In genomic region chr6:113689620-113690019, GRCh38 we compare ENCODE assay signal across 8 cellular contexts.
DNase-seq lines count a peak whose midpoint lies in the region; ATAC-seq and TF ChIP-seq lines count a peak whose summit lies in the region.
"Not testable (repeated sequence)": the region's sequence is repeated elsewhere in the genome, so short reads cannot be mapped to it uniquely, and the experiment has no call there.

No MANE protein-coding gene starts in this region.

- not testable (repeated sequence) for H3K4me1 ChIP-seq in BE2C

- not testable (repeated sequence) for H3K9me3 ChIP-seq in BE2C

- H3K27me3 Mint-ChIP-seq in MCF 10A (ENCODE audit: insufficient read depth, unreplicated experiment); stimulated activated memory B cell treated with anti-CD40 and anti-IgM and Interleukin-4, amounts not matched to agents 10 μg/mL and 1 μg/mL and 100 μg/mL, for 72 hours: not testable (repeated sequence)

- not testable (repeated sequence) for H3K4me3 ChIP-seq in BE2C (ENCODE audit: low read depth, low read length); kidney epithelial cell (ENCODE audit: low read depth, low read length)

- H3K27me3 ChIP-seq in BE2C; kidney epithelial cell (ENCODE audit: control insufficient read depth, insufficient read depth, low read length): not testable (repeated sequence)

- BruUV-seq in MCF 10A (replicated peaks; lab: Mats Ljungman, UMichigan), result not testable (repeated sequence)

- H3K9me3 Mint-ChIP-seq in MCF 10A (ENCODE audit: unreplicated experiment); stimulated activated memory B cell treated with anti-CD40 and anti-IgM and Interleukin-4, amounts not matched to agents 10 μg/mL and 1 μg/mL and 100 μg/mL, for 72 hours: not testable (repeated sequence)

- POLR2A ChIA-PET in MCF 10A (lab: Yijun Ruan, JAX), result interaction anchor here (0.6 to 1.8 kb wide), 4 partner anchors 27 to 1204 kb away, joined by 3 to 6 read pairs (median 4); no protein-coding TSS in a partner anchor

- H3K36me3 Mint-ChIP-seq in MCF 10A (ENCODE audit: insufficient read depth, unreplicated experiment); stimulated activated memory B cell treated with anti-CD40 and anti-IgM and Interleukin-4, amounts not matched to agents 10 μg/mL and 1 μg/mL and 100 μg/mL, for 72 hours: not testable (repeated sequence)

- not testable (repeated sequence) for DNase-seq in BE2C; kidney epithelial cell (ENCODE audit: low read depth)
- DNase-seq in NCI-H146 (lab: John Stamatoyannopoulos, UW), result peak; percentile 14
- DNase-seq in SK-MEL-5 (ENCODE audit: low read depth, low spot score), result peak; percentile 15
- DNase-seq in MCF 10A (ENCODE audit: unreplicated experiment), result peak; percentile 37

- intact Hi-C loops in MCF 10A (cut with micrococcal nuclease), result loop anchor here (1.0 to 10.0 kb wide), 4 partner anchors 35 to 168 kb away; partner anchors contain the start of gene MARCKS

- peaks cover 24% of the 10 kb centered on the region for H3K4me1 Mint-ChIP-seq in MCF 10A (ENCODE audit: insufficient read depth, unreplicated experiment)
- peaks cover 29% of the 10 kb centered on the region for H3K4me1 Mint-ChIP-seq in stimulated activated memory B cell treated with anti-CD40 and anti-IgM and Interleukin-4, amounts not matched to agents 10 μg/mL and 1 μg/mL and 100 μg/mL, for 72 hours

- not testable (repeated sequence) for H3K36me3 ChIP-seq in BE2C; kidney epithelial cell (ENCODE audit: control insufficient read depth, insufficient read depth, low read length)

- in situ Hi-C loops in SK-MEL-5 (cut with HindIII; ENCODE audit: low pct_unique_long_range_greater_than_20kb, low sequenced_read_pairs), result not testable (repeated sequence)

- H3K27ac Mint-ChIP-seq in MCF 10A (ENCODE audit: low read depth, unreplicated experiment), result not testable (repeated sequence)
- peak overlapping the region; percentile 81 for H3K27ac Mint-ChIP-seq in stimulated activated memory B cell treated with anti-CD40 and anti-IgM and Interleukin-4, amounts not matched to agents 10 μg/mL and 1 μg/mL and 100 μg/mL, for 72 hours

- CTCF ChIA-PET in MCF 10A (lab: Yijun Ruan, JAX), result interaction anchor here (0.7 to 1.6 kb wide), 2 partner anchors 170 to 229 kb away, joined by 3 to 7 read pairs; no protein-coding TSS in a partner anchor

- not testable (repeated sequence) for H3K4me3 Mint-ChIP-seq in MCF 10A (ENCODE audit: unreplicated experiment); stimulated activated memory B cell treated with anti-CD40 and anti-IgM and Interleukin-4, amounts not matched to agents 10 μg/mL and 1 μg/mL and 100 μg/mL, for 72 hours

- peak; percentile 42 for ATAC-seq in GM18511 (IDR thresholded peaks at IDR 0.05; ENCODE audit: unreplicated experiment)
- ATAC-seq in HG02610 (IDR thresholded peaks at IDR 0.05; ENCODE audit: unreplicated experiment), result peak; percentile 38
- ATAC-seq in stimulated activated memory B cell treated with anti-CD40 and anti-IgM and Interleukin-4, amounts not matched to agents 10 μg/mL and 1 μg/mL and 100 μg/mL, for 72 hours, result not testable (repeated sequence)

- TF ChIP-seq CTCF in BE2C (IDR thresholded peaks at IDR 0.05; ENCODE audit: low read depth, low read length), result peak; percentile 11; the same call in 1 of the 2 replicates
- not testable (repeated sequence) for TF ChIP-seq CTCF in MCF 10A (IDR thresholded peaks at IDR 0.05; ENCODE audit: unreplicated experiment)
- TF ChIP-seq CTCF in kidney epithelial cell (IDR thresholded peaks at IDR 0.05; ENCODE audit: insufficient read depth, low read length, poor library complexity, severe bottlenecking), result peak; percentile 16
